ENCODE assay signal across 27 cellular contexts in genomic region chr10:94991243-94991888, GRCh38. TPM values are rescaled to one million over a fixed set of nuclear protein-coding genes. Genes with fewer than 3 reads are reported as not detected.
DNase-seq lines count a peak whose midpoint lies in the region; ATAC-seq and TF ChIP-seq lines count a peak whose summit lies in the region.
"Had no signal": no experiment of that assay in that cellular context is flagged by ENCODE, and none has a peak within 500 bp of the region (broad histone marks: within the 10 kb centered on the region; RNA-seq: fewer than 3 reads in every experiment).

No MANE protein-coding gene starts in this region.

- intact Hi-C loops in HCT116 (cut with micrococcal nuclease) = no loop called here

- RAD21 ChIA-PET in HCT116 (lab: Charles Lee; ENCODE audit: low non-redundant PET in 1 of 2, low total read pairs in 2 of 2, uncharacterized antibody in 2 of 2, unreplicated experiment in 2 of 2) = no interaction called here

- DNase-seq in A172 (ENCODE audit: low spot score) (peak; percentile 60), HCT116 (ENCODE audit: low read depth, low spot score) (peak; percentile 37), T1000 (lab: John Stamatoyannopoulos, UW) (peak; percentile 45), left lobe of liver (ENCODE audit: low spot score) (peak; percentile 66), KG1 (lab: John Stamatoyannopoulos, UW) (no peak), NCI-H2081 (lab: John Stamatoyannopoulos, UW) (no peak)
- DNase-seq: activated CD4-positive, alpha-beta T cell treated with anti-CD3 and anti-CD28 coated beads, Interleukin-2, amount 50 U/mL, for 48 hours; activated CD8-positive, alpha-beta memory T cell treated with anti-CD3 and anti-CD28 coated beads, Interleukin-2, amount 50 U/mL, for 4 hours; AML-193; CD8-positive, alpha-beta T cell; cortex of kidney; DMS153; esophagus squamous epithelium; GF-D8; mesenchymal stem cell; naive B cell; NCI-H1436; NCI-H2171; NCI-H510A treated with DMSO at 0.1 percent for 48 hours; upper lobe of right lung had no signal

- H3K4me3 ChIP-seq in HCT116 (replicated peaks in 1 of 2; ENCODE audit: low read depth in 1 of 2, low read length in 2 of 2) = no peak overlapping the region
- H3K4me3 ChIP-seq: esophagus squamous epithelium, prostate gland, upper lobe of right lung had no signal

- ATAC-seq in HCT116 (peak; percentile 76), left lobe of liver (peak; percentile 70), HG02840 (IDR thresholded peaks at IDR 0.05; ENCODE audit: low FRiP score, unreplicated experiment) (no peak), HG02763 (IDR thresholded peaks at IDR 0.05; ENCODE audit: unreplicated experiment) (no peak)
- ATAC-seq: CD8-positive, alpha-beta T cell; upper lobe of right lung had no signal

- POLR2A ChIA-PET in HCT116 (lab: Charles Lee) = no interaction called here

- H3K27me3 ChIP-seq in HCT116 (ENCODE audit: insufficient read depth, low read length) = no peaks in the 10 kb centered on the region
- H3K27me3 ChIP-seq: esophagus squamous epithelium, upper lobe of right lung had no signal

- no peak overlapping the region for H3K27ac ChIP-seq in HCT116 (ENCODE audit: low read depth, low read length)
- H3K27ac ChIP-seq: esophagus squamous epithelium, HL-60, prostate gland, upper lobe of right lung had no signal

- no peak overlapping the region for H2AFZ ChIP-seq in HCT116 (ENCODE audit: low read depth, low read length, poor library complexity, severe bottlenecking)

- no peaks in the 10 kb centered on the region for H4K20me1 ChIP-seq in HCT116 (ENCODE audit: insufficient read depth)

- H3K9ac ChIP-seq in HCT116 (ENCODE audit: low read length) = no peak overlapping the region

- no peaks in the 10 kb centered on the region for H3K36me3 ChIP-seq in HCT116 (ENCODE audit: control insufficient read depth in 1 of 2, insufficient read depth in 2 of 2, low read length in 2 of 2)
- H3K36me3 ChIP-seq: esophagus squamous epithelium, prostate gland, upper lobe of right lung had no signal

- BruUV-seq in HCT116 (replicated peaks; lab: Mats Ljungman, UMichigan) = no TSS peak

- H3K9me2 ChIP-seq in HCT116 (ENCODE audit: insufficient read depth) = no peaks in the 10 kb centered on the region

- TF ChIP-seq CTCF in HCT116 (IDR thresholded peaks at IDR 0.05 in 2 of 3, conservative IDR thresholded peaks at IDR 0.05 in 1 of 3; ENCODE audit: borderline replicate concordance in 1 of 3, insufficient read depth in 1 of 3, low read depth in 2 of 3, low read length in 2 of 3) = no peak

- CTCF ChIA-PET in HCT116 (lab: Charles Lee) = no interaction called here

- no peaks in the 10 kb centered on the region for H3K79me2 ChIP-seq in HCT116 (ENCODE audit: insufficient read depth, low read length)

- no peaks in the 10 kb centered on the region for H3K9me3 ChIP-seq in HCT116 (ENCODE audit: control insufficient read depth in 1 of 2, insufficient read depth in 1 of 2, low read depth in 1 of 2, low read length in 2 of 2)
- H3K9me3 ChIP-seq: prostate gland had no signal

- peaks cover 0 to 9% of the 10 kb centered on the region in 2 experiments; a peak in 1 of 4 replicates for H3K4me1 ChIP-seq in HCT116 (ENCODE audit: control insufficient read depth in 1 of 2, insufficient read depth in 2 of 2, low read length in 2 of 2)
- H3K4me1 ChIP-seq: esophagus squamous epithelium, prostate gland, upper lobe of right lung had no signal

- no peak overlapping the region for H3K4me2 ChIP-seq in HCT116 (ENCODE audit: low read length)

- no peak for TF ChIP-seq RAD21 in HCT116 (IDR thresholded peaks at IDR 0.05; ENCODE audit: low read depth)

- TF ChIP-seq POLR2A in HCT116 (IDR thresholded peaks at IDR 0.05; ENCODE audit: borderline replicate concordance, extremely low read depth, insufficient read depth, insufficient read length) = no peak

TF ChIP-seq in HCT116, 20 proteins besides CTCF, POLR2A, EP300 and RAD21:
- no peak for TF ChIP-seq EZH2 (IDR thresholded peaks at IDR 0.05)
- peak; percentile 65 for TF ChIP-seq JUND (IDR thresholded peaks at IDR 0.05)
- TF ChIP-seq YY1 (IDR thresholded peaks at IDR 0.05; ENCODE audit: extremely low read depth, insufficient replicate concordance, low read depth, low read length) = no peak
- TF ChIP-seq FOSL1 (IDR thresholded peaks at IDR 0.05; ENCODE audit: low read depth) = peak; percentile 65
- TF ChIP-seq CBX3 (IDR thresholded peaks at IDR 0.05; ENCODE audit: low read depth) = peak; percentile 83; the same call in 1 of the 2 replicates
- TF ChIP-seq REST (IDR thresholded peaks at IDR 0.05; ENCODE audit: low read depth) = no peak
- TF ChIP-seq ZFX (IDR thresholded peaks at IDR 0.05) = no peak

RNA-seq across cellular contexts. Expression of gene CYP2C9, which starts 52.9 kb away (rescaled TPM):
- not detected in 2 replicates for total RNA-seq in A172 (2014; rRNA removed; shearing (Covaris generic))
- 0.76 TPM for total RNA-seq in HCT116 (2021; ENCODE audit: unreplicated experiment)
- polyA plus RNA-seq in HCT116 (2012) = not detected in 2 replicates
- total RNA-seq in left lobe of liver = 1,611 TPM
- total RNA-seq: cardiac septum; CD8-positive, alpha-beta T cell; H4; kidney epithelial cell; prostate gland had no signal

Comparison
In these comparisons a context has a peak if more than half of its experiments do, and no peak if none do; other contexts are left out.
1. DNase-seq: peak in A172 (single experiment), HCT116 (single experiment), T1000 (single experiment) and left lobe of liver (single experiment); none in KG1 (single experiment) and NCI-H2081 (0 of 2).
2. ATAC-seq: peak in HCT116 (single experiment) and left lobe of liver (single experiment); none in HG02840 (single experiment) and HG02763 (single experiment).
3. RNA of gene CYP2C9, which starts 52.9 kb away (total RNA-seq): 1,611 TPM in left lobe of liver (single experiment); 0.76 TPM in HCT116 (single experiment) and not detected in A172; every median in the first group is over 100 times any median in the second.